ENCODE assay signal across 1 cellular context in genomic region chr12:66169221-66170170, GRCh38.
TF ChIP-seq lines count a peak whose summit lies in the region.

A gene with protein sequence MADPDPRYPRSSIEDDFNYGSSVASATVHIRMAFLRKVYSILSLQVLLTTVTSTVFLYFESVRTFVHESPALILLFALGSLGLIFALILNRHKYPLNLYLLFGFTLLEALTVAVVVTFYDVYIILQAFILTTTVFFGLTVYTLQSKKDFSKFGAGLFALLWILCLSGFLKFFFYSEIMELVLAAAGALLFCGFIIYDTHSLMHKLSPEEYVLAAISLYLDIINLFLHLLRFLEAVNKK (minus strand): TSS chr12:66169996. CDS start chr12:66169951, 45 bp downstream.

TF ChIP-seq in HepG2, 621 proteins besides CTCF, POLR2A, EP300 and RAD21 (continued from another document and continues in another):
- TF ChIP-seq, protein P1, sequence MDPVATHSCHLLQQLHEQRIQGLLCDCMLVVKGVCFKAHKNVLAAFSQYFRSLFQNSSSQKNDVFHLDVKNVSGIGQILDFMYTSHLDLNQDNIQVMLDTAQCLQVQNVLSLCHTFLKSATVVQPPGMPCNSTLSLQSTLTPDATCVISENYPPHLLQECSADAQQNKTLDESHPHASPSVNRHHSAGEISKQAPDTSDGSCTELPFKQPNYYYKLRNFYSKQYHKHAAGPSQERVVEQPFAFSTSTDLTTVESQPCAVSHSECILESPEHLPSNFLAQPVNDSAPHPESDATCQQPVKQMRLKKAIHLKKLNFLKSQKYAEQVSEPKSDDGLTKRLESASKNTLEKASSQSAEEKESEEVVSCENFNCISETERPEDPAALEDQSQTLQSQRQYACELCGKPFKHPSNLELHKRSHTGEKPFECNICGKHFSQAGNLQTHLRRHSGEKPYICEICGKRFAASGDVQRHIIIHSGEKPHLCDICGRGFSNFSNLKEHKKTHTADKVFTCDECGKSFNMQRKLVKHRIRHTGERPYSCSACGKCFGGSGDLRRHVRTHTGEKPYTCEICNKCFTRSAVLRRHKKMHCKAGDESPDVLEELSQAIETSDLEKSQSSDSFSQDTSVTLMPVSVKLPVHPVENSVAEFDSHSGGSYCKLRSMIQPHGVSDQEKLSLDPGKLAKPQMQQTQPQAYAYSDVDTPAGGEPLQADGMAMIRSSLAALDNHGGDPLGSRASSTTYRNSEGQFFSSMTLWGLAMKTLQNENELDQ (CRISPR knock-in tag; IDR thresholded peaks at IDR 0.05; ENCODE audit: borderline replicate concordance), result no peak
- no peak for TF ChIP-seq POLR2AphosphoS2 (IDR thresholded peaks at IDR 0.05; ENCODE audit: low read depth, low read length)
- TF ChIP-seq MTF2 (CRISPR knock-in tag; IDR thresholded peaks at IDR 0.05; ENCODE audit: borderline replicate concordance), result no peak; the same call in 1 of the 2 replicates
- TF ChIP-seq ZNF335 (CRISPR knock-in tag; IDR thresholded peaks at IDR 0.05), result peak; percentile 63; the same call in 1 of the 2 replicates
- no peak for TF ChIP-seq PRMT3 (CRISPR knock-in tag; IDR thresholded peaks at IDR 0.05; ENCODE audit: borderline replicate concordance, low read depth)
- TF ChIP-seq MYNN (CRISPR knock-in tag; IDR thresholded peaks at IDR 0.05; ENCODE audit: low read depth), result no peak
- TF ChIP-seq ZNF30 (CRISPR knock-in tag; IDR thresholded peaks at IDR 0.05), result no peak
- no peak for TF ChIP-seq MEIS2 (CRISPR knock-in tag; IDR thresholded peaks at IDR 0.05)
- no peak for TF ChIP-seq AGO1 (IDR thresholded peaks at IDR 0.05; ENCODE audit: low read depth, low read length, poor library complexity, severe bottlenecking)
- peak; percentile 99 for TF ChIP-seq ZNF263 (CRISPR knock-in tag; IDR thresholded peaks at IDR 0.05)
- TF ChIP-seq, protein P2, sequence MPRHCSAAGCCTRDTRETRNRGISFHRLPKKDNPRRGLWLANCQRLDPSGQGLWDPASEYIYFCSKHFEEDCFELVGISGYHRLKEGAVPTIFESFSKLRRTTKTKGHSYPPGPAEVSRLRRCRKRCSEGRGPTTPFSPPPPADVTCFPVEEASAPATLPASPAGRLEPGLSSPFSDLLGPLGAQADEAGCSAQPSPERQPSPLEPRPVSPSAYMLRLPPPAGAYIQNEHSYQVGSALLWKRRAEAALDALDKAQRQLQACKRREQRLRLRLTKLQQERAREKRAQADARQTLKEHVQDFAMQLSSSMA (CRISPR knock-in tag; IDR thresholded peaks at IDR 0.05), result 0 out of 2 replicates have a peak, but pooled peaks have one; percentile 31
- TF ChIP-seq ZNF124 (CRISPR knock-in tag; IDR thresholded peaks at IDR 0.05), result no peak
- TF ChIP-seq LCORL (IDR thresholded peaks at IDR 0.05), result no peak
- peak; percentile 73; the same call in 1 of the 2 replicates for TF ChIP-seq LCORL (CRISPR knock-in tag; IDR thresholded peaks at IDR 0.05)
- TF ChIP-seq ZNF446 (CRISPR knock-in tag; IDR thresholded peaks at IDR 0.05), result peak; percentile 52; the same call in 1 of the 2 replicates
- TF ChIP-seq EEA1 (CRISPR knock-in tag; IDR thresholded peaks at IDR 0.05; ENCODE audit: borderline replicate concordance), result peak; percentile 84; the same call in 1 of the 2 replicates
- TF ChIP-seq, protein P3, sequence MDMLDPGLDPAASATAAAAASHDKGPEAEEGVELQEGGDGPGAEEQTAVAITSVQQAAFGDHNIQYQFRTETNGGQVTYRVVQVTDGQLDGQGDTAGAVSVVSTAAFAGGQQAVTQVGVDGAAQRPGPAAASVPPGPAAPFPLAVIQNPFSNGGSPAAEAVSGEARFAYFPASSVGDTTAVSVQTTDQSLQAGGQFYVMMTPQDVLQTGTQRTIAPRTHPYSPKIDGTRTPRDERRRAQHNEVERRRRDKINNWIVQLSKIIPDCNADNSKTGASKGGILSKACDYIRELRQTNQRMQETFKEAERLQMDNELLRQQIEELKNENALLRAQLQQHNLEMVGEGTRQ (IDR thresholded peaks at IDR 0.05; ENCODE audit: low read depth, low read length), result no peak
- TF ChIP-seq, protein P3 (CRISPR knock-in tag; IDR thresholded peaks at IDR 0.05; ENCODE audit: borderline replicate concordance), result no peak
- peak; percentile 94 for TF ChIP-seq PHF8 (CRISPR knock-in tag; IDR thresholded peaks at IDR 0.05)
- TF ChIP-seq TBP (CRISPR knock-in tag; IDR thresholded peaks at IDR 0.05), result no peak
- TF ChIP-seq, protein P4, sequence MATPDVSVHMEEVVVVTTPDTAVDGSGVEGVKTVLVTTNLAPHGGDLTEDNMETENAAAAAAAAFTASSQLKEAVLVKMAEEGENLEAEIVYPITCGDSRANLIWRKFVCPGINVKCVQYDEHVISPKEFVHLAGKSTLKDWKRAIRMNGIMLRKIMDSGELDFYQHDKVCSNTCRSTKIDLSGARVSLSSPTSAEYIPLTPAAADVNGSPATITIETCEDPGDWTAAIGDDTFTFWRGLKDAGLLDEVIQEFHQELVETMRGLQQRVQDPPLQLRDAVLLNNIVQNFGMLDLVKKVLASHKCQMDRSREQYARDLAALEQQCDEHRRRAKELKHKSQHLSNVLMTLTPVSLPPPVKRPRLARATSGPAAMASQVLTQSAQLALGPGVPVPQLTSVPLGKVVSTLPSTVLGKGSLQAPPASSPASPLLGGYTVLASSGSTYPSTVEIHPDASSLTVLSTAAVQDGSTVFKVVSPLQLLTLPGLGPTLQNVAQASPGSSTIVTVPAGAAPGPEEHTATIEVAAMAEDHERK (CRISPR knock-in tag; IDR thresholded peaks at IDR 0.05; ENCODE audit: low read depth), result peak; percentile 51; the same call in 1 of the 2 replicates
- no peak for TF ChIP-seq SYNCRIP (IDR thresholded peaks at IDR 0.05; ENCODE audit: insufficient read depth, low read depth, low read length)
- TF ChIP-seq SP2 (CRISPR knock-in tag; IDR thresholded peaks at IDR 0.05), result peak; percentile 51
- peak; percentile 76; the same call in 1 of the 2 replicates for TF ChIP-seq ZNF160 (CRISPR knock-in tag; IDR thresholded peaks at IDR 0.05)
- no peak for TF ChIP-seq NFIC (IDR thresholded peaks at IDR 0.05; ENCODE audit: low read length)
- peak; percentile 92 for TF ChIP-seq ZNF230 (CRISPR knock-in tag; IDR thresholded peaks at IDR 0.05)
- peak; percentile 83; the same call in 1 of the 2 replicates for TF ChIP-seq KDM2A (CRISPR knock-in tag; IDR thresholded peaks at IDR 0.05; ENCODE audit: borderline replicate concordance, low read depth)
- TF ChIP-seq, protein P5, sequence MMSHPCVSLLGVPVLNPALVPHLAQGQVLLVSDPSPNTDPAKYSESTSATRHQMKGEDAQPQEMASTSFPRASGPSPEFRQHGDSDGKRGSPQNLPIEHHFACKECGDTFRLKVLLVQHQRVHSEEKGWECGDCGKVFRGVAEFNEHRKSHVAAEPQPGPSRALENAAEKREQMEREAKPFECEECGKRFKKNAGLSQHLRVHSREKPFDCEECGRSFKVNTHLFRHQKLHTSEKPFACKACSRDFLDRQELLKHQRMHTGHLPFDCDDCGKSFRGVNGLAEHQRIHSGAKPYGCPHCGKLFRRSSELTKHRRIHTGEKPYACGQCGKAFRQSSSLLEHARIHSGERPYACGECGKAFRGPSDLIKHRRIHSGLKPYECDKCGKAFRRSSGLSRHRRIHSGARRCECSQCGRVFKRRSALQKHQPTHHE (CRISPR knock-in tag; IDR thresholded peaks at IDR 0.05; ENCODE audit: borderline replicate concordance), result peak; percentile 68; the same call in 1 of the 2 replicates
- no peak for TF ChIP-seq SCMH1 (CRISPR knock-in tag; IDR thresholded peaks at IDR 0.05; ENCODE audit: borderline replicate concordance)
- TF ChIP-seq DR1 (CRISPR knock-in tag; IDR thresholded peaks at IDR 0.05), result peak; percentile 69; the same call in 1 of the 2 replicates
- TF ChIP-seq NR2F1 (CRISPR knock-in tag; IDR thresholded peaks at IDR 0.05), result peak in 1 of 2 experiments; percentile 74; a peak in 1 of 4 replicates
- TF ChIP-seq TCF7 (IDR thresholded peaks at IDR 0.05; ENCODE audit: low read depth), result no peak
- TF ChIP-seq SRSF4 (IDR thresholded peaks at IDR 0.05; ENCODE audit: low read depth, low read length, poor library complexity, severe bottlenecking), result no peak
- TF ChIP-seq, protein P6, sequence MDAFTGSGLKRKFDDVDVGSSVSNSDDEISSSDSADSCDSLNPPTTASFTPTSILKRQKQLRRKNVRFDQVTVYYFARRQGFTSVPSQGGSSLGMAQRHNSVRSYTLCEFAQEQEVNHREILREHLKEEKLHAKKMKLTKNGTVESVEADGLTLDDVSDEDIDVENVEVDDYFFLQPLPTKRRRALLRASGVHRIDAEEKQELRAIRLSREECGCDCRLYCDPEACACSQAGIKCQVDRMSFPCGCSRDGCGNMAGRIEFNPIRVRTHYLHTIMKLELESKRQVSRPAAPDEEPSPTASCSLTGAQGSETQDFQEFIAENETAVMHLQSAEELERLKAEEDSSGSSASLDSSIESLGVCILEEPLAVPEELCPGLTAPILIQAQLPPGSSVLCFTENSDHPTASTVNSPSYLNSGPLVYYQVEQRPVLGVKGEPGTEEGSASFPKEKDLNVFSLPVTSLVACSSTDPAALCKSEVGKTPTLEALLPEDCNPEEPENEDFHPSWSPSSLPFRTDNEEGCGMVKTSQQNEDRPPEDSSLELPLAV (CRISPR knock-in tag; conservative IDR thresholded peaks at IDR 0.05; ENCODE audit: low read depth), result no peak
- TF ChIP-seq HES4 (CRISPR knock-in tag; IDR thresholded peaks at IDR 0.05; ENCODE audit: borderline replicate concordance), result no peak
- TF ChIP-seq KDM5B (CRISPR knock-in tag; IDR thresholded peaks at IDR 0.05; ENCODE audit: borderline replicate concordance), result peak; percentile 91; the same call in 1 of the 2 replicates
- TF ChIP-seq NFATC3 (CRISPR knock-in tag; IDR thresholded peaks at IDR 0.05), result no peak
- TF ChIP-seq, protein P7, sequence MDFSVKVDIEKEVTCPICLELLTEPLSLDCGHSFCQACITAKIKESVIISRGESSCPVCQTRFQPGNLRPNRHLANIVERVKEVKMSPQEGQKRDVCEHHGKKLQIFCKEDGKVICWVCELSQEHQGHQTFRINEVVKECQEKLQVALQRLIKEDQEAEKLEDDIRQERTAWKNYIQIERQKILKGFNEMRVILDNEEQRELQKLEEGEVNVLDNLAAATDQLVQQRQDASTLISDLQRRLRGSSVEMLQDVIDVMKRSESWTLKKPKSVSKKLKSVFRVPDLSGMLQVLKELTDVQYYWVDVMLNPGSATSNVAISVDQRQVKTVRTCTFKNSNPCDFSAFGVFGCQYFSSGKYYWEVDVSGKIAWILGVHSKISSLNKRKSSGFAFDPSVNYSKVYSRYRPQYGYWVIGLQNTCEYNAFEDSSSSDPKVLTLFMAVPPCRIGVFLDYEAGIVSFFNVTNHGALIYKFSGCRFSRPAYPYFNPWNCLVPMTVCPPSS (IDR thresholded peaks at IDR 0.05), result no peak
- TF ChIP-seq ZBTB40 (IDR thresholded peaks at IDR 0.05), result no peak
- TF ChIP-seq ZBTB40 (CRISPR knock-in tag; IDR thresholded peaks at IDR 0.05), result peak; percentile 80
- TF ChIP-seq NCOA1 (CRISPR knock-in tag; IDR thresholded peaks at IDR 0.05), result no peak
